8 cellular contexts compared by ENCODE assay signal in the genomic region with DNA sequence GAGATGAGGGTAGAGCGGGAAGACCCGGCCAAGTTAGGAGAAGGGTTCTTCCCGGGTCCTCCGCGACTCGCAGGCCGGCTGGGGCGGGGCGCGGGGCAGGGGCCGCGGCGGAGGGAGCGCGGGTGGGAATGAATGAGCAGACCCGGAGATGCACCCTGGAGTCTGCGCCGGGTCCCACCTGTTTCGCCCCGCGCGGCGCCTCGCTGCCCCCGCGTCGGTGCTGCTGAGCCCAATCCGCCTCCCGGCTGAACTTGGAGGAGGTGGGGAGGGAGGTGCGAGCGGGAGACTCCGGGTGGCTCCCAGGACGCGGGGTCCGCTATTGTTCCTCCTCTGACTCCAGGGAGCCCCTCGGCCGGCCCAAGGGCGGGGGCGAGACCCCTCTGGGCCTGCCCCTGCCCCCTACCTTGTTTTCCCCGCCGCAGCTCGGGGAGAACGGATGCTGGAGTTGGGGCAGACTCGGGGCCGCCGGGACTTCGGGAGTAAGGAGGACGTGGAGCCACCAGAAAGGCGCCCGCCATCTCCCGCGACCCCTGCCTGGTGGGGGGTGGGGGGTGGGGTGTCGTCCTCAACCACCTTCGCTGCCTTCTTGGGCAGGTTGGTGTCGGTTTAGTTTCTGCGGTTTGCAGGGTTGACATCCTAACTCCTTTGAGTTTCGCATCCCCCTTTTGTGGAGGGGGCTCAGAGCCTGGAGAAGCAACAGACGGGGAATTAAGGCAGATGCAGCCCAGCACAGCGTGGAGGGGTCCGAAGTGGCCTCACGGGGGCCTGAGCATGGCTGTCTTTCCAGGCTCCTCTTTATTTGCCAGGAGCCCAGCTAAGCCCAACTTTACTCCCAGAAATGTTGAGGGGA. TPM values are rescaled to one million over a fixed set of nuclear protein-coding genes. Genes with fewer than 3 reads are reported as not detected.
DNase-seq lines count a peak whose midpoint lies in the region; ATAC-seq and TF ChIP-seq lines count a peak whose summit lies in the region.

No MANE protein-coding gene starts in this region.

- H3K27ac ChIP-seq in PC-9, result peak overlapping the region; percentile 87
- H3K27ac ChIP-seq in cingulate gyrus (ENCODE audit: low read depth, low read length), result peak overlapping the region; percentile 84
- peak overlapping the region; percentile 82 to 88 for H3K27ac ChIP-seq in lung (ENCODE audit: low read depth in 1 of 2, low read length in 1 of 2)
- H3K27ac ChIP-seq in thymus (ENCODE audit: low read depth), result peak overlapping the region; percentile 71

- no peaks in the 10 kb centered on the region for H3K9me2 ChIP-seq in PC-9 (ENCODE audit: insufficient read depth)

- H3K27ac Mint-ChIP-seq in T-helper 1 cell treated with Interleukin-12 subunit alpha and Interleukin-12 subunit beta and Interleukin-4 antibody, amounts not matched to agents 30 μg/mL and 1 μg/mL, for 36 hours, result no peak overlapping the region

- peaks cover 39% of the 10 kb centered on the region for H3K36me3 ChIP-seq in PC-9 (ENCODE audit: low read depth)
- no peaks in the 10 kb centered on the region for H3K36me3 ChIP-seq in lung (ENCODE audit: control insufficient read depth in 2 of 2, insufficient read depth in 2 of 2, low read length in 2 of 2)
- no peaks in the 10 kb centered on the region for H3K36me3 ChIP-seq in thymus (ENCODE audit: control insufficient read depth, insufficient read depth)

- H3K4me1 ChIP-seq in PC-9 (replicated peaks; ENCODE audit: insufficient read depth) (peaks cover 52% of the 10 kb centered on the region), lung (ENCODE audit: control insufficient read depth in 2 of 2, insufficient read depth in 2 of 2, low read length in 2 of 2) (peaks cover 0 to 11% of the 10 kb centered on the region in 2 donors), thymus (ENCODE audit: control insufficient read depth, insufficient read depth, low read length) (peaks cover 9% of the 10 kb centered on the region)

- peaks cover 48% of the 10 kb centered on the region; the same call in 1 of the 2 replicates for H3F3A ChIP-seq in PC-9 (ENCODE audit: insufficient read depth, low read depth)

- H3K79me2 ChIP-seq in PC-9 (ENCODE audit: low read depth), result peaks cover 55% of the 10 kb centered on the region

- intact Hi-C loops in PC-9 (cut with micrococcal nuclease; ENCODE audit: unreplicated experiment), result loop anchor here (1.0 to 5.0 kb wide), 11 partner anchors 27 to 241 kb away; a partner anchor contains a TSS

- H3K4me2 ChIP-seq in PC-9, result peak overlapping the region; percentile 94

- peaks cover 13% of the 10 kb centered on the region for H3K4me1 Mint-ChIP-seq in T-helper 1 cell treated with Interleukin-12 subunit alpha and Interleukin-12 subunit beta and Interleukin-4 antibody, amounts not matched to agents 30 μg/mL and 1 μg/mL, for 36 hours (ENCODE audit: low read depth)

- H3K36me3 Mint-ChIP-seq in T-helper 1 cell treated with Interleukin-12 subunit alpha and Interleukin-12 subunit beta and Interleukin-4 antibody, amounts not matched to agents 30 μg/mL and 1 μg/mL, for 36 hours (ENCODE audit: low read depth), result peaks cover 2% of the 10 kb centered on the region

- peak; percentile 7 for ATAC-seq in lung (ENCODE audit: insufficient read depth, low FRiP score)

- H3K4me3 ChIP-seq in PC-9 (peak overlapping the region; percentile 82), lung (peak overlapping the region; percentile 70), thymus (ENCODE audit: low read length) (peak overlapping the region; percentile 59)

- no peaks in the 10 kb centered on the region for H3K9me3 Mint-ChIP-seq in T-helper 1 cell treated with Interleukin-12 subunit alpha and Interleukin-12 subunit beta and Interleukin-4 antibody, amounts not matched to agents 30 μg/mL and 1 μg/mL, for 36 hours

- no TSS peak for BruUV-seq in PC-9 (replicated peaks; lab: Mats Ljungman, UMichigan)

- TF ChIP-seq CTCF in PC-9 (conservative IDR thresholded peaks at IDR 0.05) (no peak), lung (IDR thresholded peaks at IDR 0.05; ENCODE audit: control extremely low read depth, extremely low read depth) (no peak)

- H3K27me3 ChIP-seq in PC-9 (ENCODE audit: insufficient read depth, low read depth) (no peaks in the 10 kb centered on the region), lung (ENCODE audit: control insufficient read depth, insufficient read depth) (no peaks in the 10 kb centered on the region), thymus (ENCODE audit: control insufficient read depth, insufficient read depth) (peaks cover 13% of the 10 kb centered on the region)

- 1 to 2% methylated on average over 33 to 61 of the region's 61 CpGs for WGBS in lung, 2 donors
- under 1% methylated on average over 61 of the region's 61 CpGs for WGBS in thymus

- peak overlapping the region; percentile 82 for H2AFZ ChIP-seq in PC-9

- POLR2A ChIA-PET in PC-9 (lab: Charles Lee; ENCODE audit: unreplicated experiment), result interaction anchor here (0.6 to 1.8 kb wide), 9 partner anchors 11 to 247 kb away, joined by 3 to 19 read pairs (median 5); no protein-coding TSS in a partner anchor

- DNase-seq in T-helper 1 cell, result no peak
- no peak for DNase-seq in PC-9
- DNase-seq in lung (ENCODE audit: low spot score), result no peak
- DNase-seq in dedifferentiated amniotic fluid mesenchymal stem cell (ENCODE audit: extremely low spot score), result no peak
- no peak for DNase-seq in SW 1271 (lab: John Stamatoyannopoulos, UW)

- peak overlapping the region; percentile 32 for H3K4me3 Mint-ChIP-seq in T-helper 1 cell treated with Interleukin-12 subunit alpha and Interleukin-12 subunit beta and Interleukin-4 antibody, amounts not matched to agents 30 μg/mL and 1 μg/mL, for 36 hours

- peaks cover 61% of the 10 kb centered on the region for H3K27me3 Mint-ChIP-seq in T-helper 1 cell treated with Interleukin-12 subunit alpha and Interleukin-12 subunit beta and Interleukin-4 antibody, amounts not matched to agents 30 μg/mL and 1 μg/mL, for 36 hours (ENCODE audit: low read depth)

- CTCF ChIA-PET in PC-9 (lab: Charles Lee), result interaction anchor here (0.7 to 1.8 kb wide), 2 partner anchors 133 to 134 kb away, joined by 3 to 7 read pairs; no protein-coding TSS in a partner anchor

- H4K20me1 ChIP-seq in PC-9 (ENCODE audit: insufficient read depth), result peaks cover 36% of the 10 kb centered on the region

- no peaks in the 10 kb centered on the region; the same call in 1 of the 2 replicates for H3K9me3 ChIP-seq in PC-9 (ENCODE audit: insufficient read depth, low read depth)
- H3K9me3 ChIP-seq in lung (ENCODE audit: control insufficient read depth in 2 of 2, insufficient read depth in 1 of 2, low read length in 1 of 2), result no peaks in the 10 kb centered on the region
- H3K9me3 ChIP-seq in thymus (ENCODE audit: control insufficient read depth), result no peaks in the 10 kb centered on the region

RNA-seq across cellular contexts. Expression of a gene that starts 0.8 kb away (rescaled TPM):
- 133 and 145 TPM in 2 replicates for total RNA-seq in PC-9 (2021)
- total RNA-seq in lung, result 10 to 100 TPM; 65.1 to 91.5 TPM
- polyA plus RNA-seq in lung, result 10 to 100 TPM; 16.7 to 33.6 TPM
- 6.0 TPM for polyA plus RNA-seq in thymus
